Comparison of ENCODE assay signal across 9 cellular contexts in the genomic region with DNA sequence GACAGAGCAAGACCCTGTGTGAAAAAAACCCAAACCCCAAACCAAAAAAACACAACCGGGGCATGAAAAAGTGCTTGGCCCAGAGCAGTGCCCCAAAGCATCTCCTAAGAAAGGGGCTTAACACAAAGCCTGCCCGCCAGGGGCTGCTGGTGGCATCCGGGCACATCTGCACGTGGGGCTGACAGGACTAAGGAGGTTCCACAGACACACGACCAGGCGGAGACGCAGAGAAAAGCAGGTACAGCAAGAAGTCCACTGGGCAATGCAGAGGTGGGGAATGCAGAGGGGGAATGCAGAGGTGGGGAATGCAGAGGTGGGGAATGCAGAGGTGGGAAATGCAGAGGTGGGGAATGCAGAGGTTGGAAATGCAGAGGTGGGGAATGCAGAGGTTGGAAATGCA.
DNase-seq lines count a peak whose midpoint lies in the region; ATAC-seq and TF ChIP-seq lines count a peak whose summit lies in the region.
"Had no signal": no experiment of that assay in that cellular context is flagged by ENCODE, and none has a peak within 500 bp of the region (broad histone marks: within the 10 kb centered on the region; RNA-seq: fewer than 3 reads in every experiment).

No MANE protein-coding gene starts in this region.

- H3K79me1 ChIP-seq in H9 (ENCODE audit: insufficient read depth, low read depth, low read length, poor library complexity, severe bottlenecking): peaks cover 12% of the 10 kb centered on the region

- H3K14ac ChIP-seq in H9 (ENCODE audit: insufficient read depth, low read length): no peak overlapping the region

- peaks cover 4 to 7% (median 5%) of the 10 kb centered on the region in 3 experiments; a peak in 5 of 7 replicates for H3K36me3 Mint-ChIP-seq in H9 (ENCODE audit: insufficient read depth in 1 of 3, low read depth in 3 of 3)
- H3K36me3 Mint-ChIP-seq in activated CD4-positive, alpha-beta memory T cell treated with anti-CD3 and anti-CD28 coated beads for 36 hours: peaks cover 15% of the 10 kb centered on the region

- intact Hi-C loops in activated CD4-positive, alpha-beta memory T cell treated with anti-CD3 and anti-CD28 coated beads for 36 hours (cut with micrococcal nuclease): no loop called here
- intact Hi-C loops in left ventricle myocardium superior (cut with micrococcal nuclease): no loop called here

- no peak overlapping the region for H2BK12ac ChIP-seq in H9 (ENCODE audit: insufficient read length, low read depth, low read length)

- CTCF ChIA-PET in activated CD4-positive, alpha-beta memory T cell treated with anti-CD3 and anti-CD28 coated beads for 36 hours (lab: Charles Lee): interaction anchor here (0.6 to 1.5 kb wide), 2 partner anchors 9 to 12 kb away, joined by 3 read pairs; no protein-coding TSS in a partner anchor

- H3K4me1 ChIP-seq in H9 (ENCODE audit: insufficient read depth, low read length) (peaks cover 10% of the 10 kb centered on the region; the same call in 1 of the 2 replicates), smooth muscle cell (ENCODE audit: low read depth) (peaks cover 29% of the 10 kb centered on the region)

- no peak overlapping the region for H4K8ac ChIP-seq in H9 (replicated peaks; ENCODE audit: insufficient read length, low read depth, low read length)

- H4K5ac ChIP-seq in H9 (ENCODE audit: insufficient read length, low read depth, low read length): no peak overlapping the region

- WGBS in H9 (ENCODE audit: extremely low coverage, insufficient read length, low lambda C conversion rate): no CpG with 5 or more reads among the region's 7 CpGs
- 86% methylated on average over 7 of the region's 7 CpGs for WGBS in smooth muscle cell (ENCODE audit: low lambda C conversion rate)

- H3T11ph ChIP-seq in H9 (ENCODE audit: low read length): no peak overlapping the region

- no peak overlapping the region for H3K27ac ChIP-seq in H9 (ENCODE audit: insufficient read length, low read depth, low read length)
- peak overlapping the region; percentile 79 for H3K27ac ChIP-seq in smooth muscle cell (ENCODE audit: low read depth)
- H3K27ac ChIP-seq: hepatocyte had no signal

- no peak overlapping the region for H3K4ac ChIP-seq in H9 (ENCODE audit: low read depth, low read length)

- no peaks in the 10 kb centered on the region; a peak in 1 of 5 replicates for H3K9me3 Mint-ChIP-seq in H9
- H3K9me3 Mint-ChIP-seq in activated CD4-positive, alpha-beta memory T cell treated with anti-CD3 and anti-CD28 coated beads for 36 hours: no peaks in the 10 kb centered on the region

- H2BK5ac ChIP-seq in H9 (ENCODE audit: insufficient read length, low read length): no peak overlapping the region

- H3K4me3 ChIP-seq in smooth muscle cell: no peak overlapping the region
- H3K4me3 ChIP-seq: hepatocyte had no signal

- H3F3A ChIP-seq in smooth muscle cell (ENCODE audit: low read depth): peaks cover 11% of the 10 kb centered on the region

- no peak overlapping the region for H3K9ac ChIP-seq in H9 (ENCODE audit: extremely low read depth, insufficient read length, low read length)
- H3K9ac ChIP-seq in smooth muscle cell (ENCODE audit: low read depth): no peak overlapping the region

- no peak overlapping the region; a peak in 1 of 5 replicates for H3K4me3 Mint-ChIP-seq in H9
- H3K4me3 Mint-ChIP-seq in activated CD4-positive, alpha-beta memory T cell treated with anti-CD3 and anti-CD28 coated beads for 36 hours: no peak overlapping the region

- H3K27ac Mint-ChIP-seq in H9: peak overlapping the region in 2 of 3 experiments; percentile 76 to 92; a peak in 5 of 7 replicates
- H3K27ac Mint-ChIP-seq in activated CD4-positive, alpha-beta memory T cell treated with anti-CD3 and anti-CD28 coated beads for 36 hours: peak overlapping the region; percentile 29

- no peak overlapping the region for H3K18ac ChIP-seq in H9 (ENCODE audit: insufficient read length, low read depth, low read length)

- H2BK20ac ChIP-seq in H9 (ENCODE audit: low read depth, low read length, poor library complexity, severe bottlenecking): no peak overlapping the region

- peaks cover 68 to 71% of the 10 kb centered on the region in 2 experiments for H3K4me1 Mint-ChIP-seq in H9
- peaks cover 88% of the 10 kb centered on the region for H3K4me1 Mint-ChIP-seq in activated CD4-positive, alpha-beta memory T cell treated with anti-CD3 and anti-CD28 coated beads for 36 hours (ENCODE audit: low read depth)

- no peak overlapping the region for H2AFZ ChIP-seq in H9 (ENCODE audit: low read length)
- no peak overlapping the region for H2AFZ ChIP-seq in smooth muscle cell (ENCODE audit: low read depth)
- H2AFZ ChIP-seq: hepatocyte had no signal

- H3K23me2 ChIP-seq in H9 (ENCODE audit: insufficient read length, low read depth, low read length, poor library complexity, severe bottlenecking): no peaks in the 10 kb centered on the region

- ATAC-seq in left ventricle myocardium superior (no peak), GM21576 (IDR thresholded peaks at IDR 0.05; ENCODE audit: unreplicated experiment) (no peak)

- H3K79me2 ChIP-seq in H9 (ENCODE audit: insufficient read depth, low read length): peaks cover 49% of the 10 kb centered on the region; the same call in 1 of the 2 replicates
- H3K79me2 ChIP-seq in smooth muscle cell (ENCODE audit: low read depth): peaks cover 97% of the 10 kb centered on the region

- no peak overlapping the region for H4K91ac ChIP-seq in H9 (ENCODE audit: insufficient read length, low read depth, low read length)

- H4K20me1 ChIP-seq in H9 (ENCODE audit: control insufficient read depth, insufficient read depth, insufficient read length): peaks cover 3% of the 10 kb centered on the region
- H4K20me1 ChIP-seq in smooth muscle cell (ENCODE audit: low read depth): peaks cover 98% of the 10 kb centered on the region

- POLR2A ChIA-PET in activated CD4-positive, alpha-beta memory T cell treated with anti-CD3 and anti-CD28 coated beads for 36 hours (lab: Charles Lee): interaction anchor here (2.1 kb wide), 1 partner anchor 23 kb away, joined by 4 read pairs; no protein-coding TSS in a partner anchor

- no peak overlapping the region for H2BK120ac ChIP-seq in H9 (ENCODE audit: low read depth, low read length, poor library complexity, severe bottlenecking)

- H3K4me2 ChIP-seq in H9 (ENCODE audit: insufficient read depth, insufficient read length, low read length) (no peak overlapping the region), smooth muscle cell (peak overlapping the region; percentile 77)

- TF ChIP-seq CTCF in H9 (conservative IDR thresholded peaks at IDR 0.05) (no peak), smooth muscle cell (IDR thresholded peaks at IDR 0.05; ENCODE audit: borderline replicate concordance, insufficient read depth, poor library complexity, severe bottlenecking) (no peak)

- H2AK5ac ChIP-seq in H9 (ENCODE audit: insufficient read length, low read length): no peak overlapping the region

- H3K27me3 Mint-ChIP-seq in H9 (ENCODE audit: low read depth): no peaks in the 10 kb centered on the region
- H3K27me3 Mint-ChIP-seq in activated CD4-positive, alpha-beta memory T cell treated with anti-CD3 and anti-CD28 coated beads for 36 hours: no peaks in the 10 kb centered on the region

- H3K27me3 ChIP-seq in H9 (ENCODE audit: insufficient read depth, low read length) (no peaks in the 10 kb centered on the region), smooth muscle cell (ENCODE audit: low read depth) (no peaks in the 10 kb centered on the region)
- H3K27me3 ChIP-seq: hepatocyte had no signal

- no peak overlapping the region for H2BK15ac ChIP-seq in H9 (ENCODE audit: low read depth, low read length)

- H3K36me3 ChIP-seq in smooth muscle cell (ENCODE audit: low read depth): no peaks in the 10 kb centered on the region

- H3K9me3 ChIP-seq in H9 (ENCODE audit: control insufficient read depth, low read depth, low read length) (no peaks in the 10 kb centered on the region), smooth muscle cell (replicated peaks; ENCODE audit: low read depth) (no peaks in the 10 kb centered on the region)

- DNase-seq in H9 (no peak), left ventricle myocardium superior (peak; percentile 20), smooth muscle cell (lab: John Stamatoyannopoulos, UW; ENCODE audit: unreplicated experiment) (no peak), germinal center (ENCODE audit: low spot score) (no peak), T1000 (lab: John Stamatoyannopoulos, UW) (no peak)
- DNase-seq in activated CD4-positive, alpha-beta memory T cell treated with anti-CD3 and anti-CD28 coated beads for 36 hours: no peak
- DNase-seq in activated T-cell treated with anti-CD3 and anti-CD28 coated beads, Interleukin-2, amount 50 U/mL, for 1 hour: no peak

- no peak overlapping the region for H3K23ac ChIP-seq in H9 (ENCODE audit: insufficient read length, low read depth, low read length)

- H3K56ac ChIP-seq in H9 (ENCODE audit: insufficient read length, low read depth, low read length): no peak overlapping the region
